ENCODE assay signal across 12 cellular contexts in the genomic region with DNA sequence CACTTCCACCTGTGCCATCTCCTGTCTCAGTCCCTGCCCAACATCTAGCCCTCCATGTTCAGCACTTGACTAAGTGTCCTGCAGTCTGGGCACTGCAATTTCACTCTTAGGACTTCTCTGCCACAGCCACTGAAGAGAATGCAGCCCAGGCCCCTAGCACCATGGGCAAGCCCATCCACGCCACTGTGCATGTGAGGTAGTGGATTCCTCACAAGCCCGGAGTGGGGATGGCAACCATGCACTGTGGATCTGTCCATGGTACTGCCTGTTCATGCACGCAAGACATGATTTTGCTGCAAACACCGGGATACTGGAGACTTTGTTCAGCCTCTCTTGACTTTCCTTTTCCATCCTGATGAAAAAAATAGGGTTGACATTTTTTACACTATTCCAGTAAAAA.
DNase-seq lines count a peak whose midpoint lies in the region; ATAC-seq and TF ChIP-seq lines count a peak whose summit lies in the region.
"Had no signal": no experiment of that assay in that cellular context is flagged by ENCODE, and none has a peak within 500 bp of the region (broad histone marks: within the 10 kb centered on the region; RNA-seq: fewer than 3 reads in every experiment).

No MANE protein-coding gene starts in this region.

- DNase-seq in HCEC 1CT (peak; percentile 30), RWPE1 (ENCODE audit: low spot score) (peak; percentile 26), erythroblast (lab: John Stamatoyannopoulos, UW) (peak; percentile 19 to 21), non-pigmented ciliary epithelial cell (ENCODE audit: low read depth) (peak; percentile 8), T-helper 9 cell (no peak), NCI-H1436 treated with DMSO at 0.1 percent for 48 hours (lab: John Stamatoyannopoulos, UW) (no peak)
- DNase-seq: activated CD4-positive, alpha-beta T cell treated with anti-CD3 and anti-CD28 coated beads, Interleukin-2, amount 50 U/mL, for 4 hours; H7; left colon; stimulated activated CD4-positive, alpha-beta T cell treated with anti-CD3 and anti-CD28 coated beads, Interleukin-1b, Interleukin-23, amount 100 ng/mL, for 48 hours had no signal

- TF ChIP-seq CTCF in RWPE1 (conservative IDR thresholded peaks at IDR 0.05; ENCODE audit: low read depth): no peak

- POLR2A ChIA-PET in RWPE1 (lab: Yijun Ruan, JAX; ENCODE audit: low non-redundant PET): no interaction called here

- CTCF ChIA-PET in RWPE1 (lab: Yijun Ruan, JAX): no interaction called here

- ATAC-seq in HG03432 (IDR thresholded peaks at IDR 0.05; ENCODE audit: unreplicated experiment) (no peak), GM21529 (IDR thresholded peaks at IDR 0.05; ENCODE audit: unreplicated experiment) (no peak)

- TF ChIP-seq POLR2A in erythroblast (IDR thresholded peaks at IDR 0.05; ENCODE audit: low read length): no peak

- H3K27ac ChIP-seq in RWPE1: no peak overlapping the region

Comparison
In these comparisons a context has a peak if more than half of its experiments do, and no peak if none do; other contexts are left out.
1. DNase-seq: peak in HCEC 1CT (single experiment), RWPE1 (single experiment), erythroblast (2 of 2) and non-pigmented ciliary epithelial cell (single experiment); none in T-helper 9 cell (single experiment) and NCI-H1436 treated with DMSO at 0.1 percent for 48 hours (single experiment).